ENCODE assay signal across 22 cellular contexts in the genomic region with DNA sequence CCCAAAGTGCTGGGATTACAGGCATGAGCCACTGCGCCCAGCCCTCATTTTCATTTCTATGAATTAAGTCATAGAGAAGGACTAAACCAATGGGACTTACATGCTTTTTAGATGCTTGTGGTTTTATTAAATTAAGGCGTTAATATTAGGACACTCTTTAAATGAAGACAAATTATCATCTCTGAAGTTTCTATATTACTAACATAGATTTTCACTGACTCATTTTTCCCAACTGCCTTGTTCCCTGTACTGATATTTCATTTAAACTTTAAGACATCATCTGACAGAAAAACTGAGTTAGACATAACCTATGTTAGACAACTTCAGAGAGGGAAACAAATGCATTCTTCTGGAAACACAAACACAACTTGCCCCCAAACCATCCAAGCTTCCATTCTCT.
DNase-seq lines count a peak whose midpoint lies in the region; ATAC-seq and TF ChIP-seq lines count a peak whose summit lies in the region.
"Had no signal": no experiment of that assay in that cellular context is flagged by ENCODE, and none has a peak within 500 bp of the region (broad histone marks: within the 10 kb centered on the region; RNA-seq: fewer than 3 reads in every experiment).

No MANE protein-coding gene starts in this region.

- H3K27me3 Mint-ChIP-seq in activated naive CD8-positive, alpha-beta T cell treated with anti-CD3 and anti-CD28 coated beads for 36 hours, result no peaks in the 10 kb centered on the region

- peaks cover 58% of the 10 kb centered on the region for H3K4me1 Mint-ChIP-seq in activated naive CD8-positive, alpha-beta T cell treated with anti-CD3 and anti-CD28 coated beads for 36 hours
- H3K4me1 Mint-ChIP-seq: neural crest cell had no signal

- DNase-seq in cardiac muscle cell (ENCODE audit: low read depth in 1 of 2, low spot score in 1 of 2) (no peak), Right ventricle myocardium superior (no peak), Kasumi-1 (lab: John Stamatoyannopoulos, UW) (no peak), Peyer's patch (no peak)
- DNase-seq in activated naive CD8-positive, alpha-beta T cell treated with anti-CD3 and anti-CD28 coated beads for 36 hours, result no peak
- DNase-seq: activated CD8-positive, alpha-beta memory T cell treated with anti-CD3 and anti-CD28 coated beads, Interleukin-2, amount 50 U/mL, for 48 hours; erythroblast; foreskin fibroblast; heart right ventricle; MV-4-11; NCI-H510A treated with DMSO at 0.1 percent for 48 hours; PC-9; spleen; stimulated activated CD4-positive, alpha-beta T cell treated with anti-CD3 and anti-CD28 coated beads, Interleukin-2, amount 100 ng/mL, for 48 hours; stimulated activated naive CD4-positive, alpha-beta T cell; tibial artery had no signal

- H3K36me3 ChIP-seq in cardiac muscle cell (no peaks in the 10 kb centered on the region), Peyer's patch (no peaks in the 10 kb centered on the region)
- H3K36me3 ChIP-seq: heart right ventricle, right atrium auricular region, spleen, tibial artery had no signal

- no peak overlapping the region for H3K4me3 Mint-ChIP-seq in activated naive CD8-positive, alpha-beta T cell treated with anti-CD3 and anti-CD28 coated beads for 36 hours
- H3K4me3 Mint-ChIP-seq: CD14-positive monocyte, neural crest cell had no signal

- TF ChIP-seq POLR2A in Peyer's patch (IDR thresholded peaks at IDR 0.05), result no peak

- H3K27ac Mint-ChIP-seq in activated naive CD8-positive, alpha-beta T cell treated with anti-CD3 and anti-CD28 coated beads for 36 hours, result peak overlapping the region; percentile 62
- H3K27ac Mint-ChIP-seq: CD14-positive monocyte had no signal

- no peaks in the 10 kb centered on the region for H3K9me3 ChIP-seq in cardiac muscle cell (ENCODE audit: low read depth)
- H3K9me3 ChIP-seq in Peyer's patch, result no peaks in the 10 kb centered on the region
- H3K9me3 ChIP-seq: heart right ventricle, right atrium auricular region, spleen, tibial artery had no signal

- intact Hi-C loops in Right ventricle myocardium superior (cut with DNase I), result no loop called here

- no peak overlapping the region for H3K4me3 ChIP-seq in cardiac muscle cell
- no peak overlapping the region for H3K4me3 ChIP-seq in Peyer's patch
- H3K4me3 ChIP-seq: heart right ventricle, PC-9, right atrium auricular region, tibial artery had no signal

- no peak for ATAC-seq in Right ventricle myocardium superior (ENCODE audit: poor library complexity)
- ATAC-seq in HG02870 (IDR thresholded peaks at IDR 0.05; ENCODE audit: unreplicated experiment), result peak; percentile 31
- no peak for ATAC-seq in GM19455 (IDR thresholded peaks at IDR 0.05; ENCODE audit: unreplicated experiment)

- H3K9me3 Mint-ChIP-seq in activated naive CD8-positive, alpha-beta T cell treated with anti-CD3 and anti-CD28 coated beads for 36 hours, result peaks cover 6% of the 10 kb centered on the region

- H3K36me3 Mint-ChIP-seq in activated naive CD8-positive, alpha-beta T cell treated with anti-CD3 and anti-CD28 coated beads for 36 hours, result peaks cover 21% of the 10 kb centered on the region
- H3K36me3 Mint-ChIP-seq: CD14-positive monocyte had no signal

- TF ChIP-seq CTCF in cardiac muscle cell (IDR thresholded peaks at IDR 0.05; ENCODE audit: low read depth, low read length), result no peak
- no peak for TF ChIP-seq CTCF in Peyer's patch (IDR thresholded peaks at IDR 0.05)

- H3K27me3 ChIP-seq in cardiac muscle cell (no peaks in the 10 kb centered on the region), Peyer's patch (no peaks in the 10 kb centered on the region)
- H3K27me3 ChIP-seq: heart right ventricle, right atrium auricular region, spleen, tibial artery had no signal

- peak overlapping the region; percentile 48 for H3K27ac ChIP-seq in cardiac muscle cell
- no peak overlapping the region for H3K27ac ChIP-seq in Peyer's patch
- H3K27ac ChIP-seq: parathyroid adenoma, PC-9, tibial artery had no signal

- H3K4me1 ChIP-seq in cardiac muscle cell (ENCODE audit: low read depth) (peaks cover 13% of the 10 kb centered on the region), Peyer's patch (no peaks in the 10 kb centered on the region)
- H3K4me1 ChIP-seq: parathyroid adenoma had no signal
